Comparison of ENCODE assay signal across 23 cellular contexts in the genomic region with DNA sequence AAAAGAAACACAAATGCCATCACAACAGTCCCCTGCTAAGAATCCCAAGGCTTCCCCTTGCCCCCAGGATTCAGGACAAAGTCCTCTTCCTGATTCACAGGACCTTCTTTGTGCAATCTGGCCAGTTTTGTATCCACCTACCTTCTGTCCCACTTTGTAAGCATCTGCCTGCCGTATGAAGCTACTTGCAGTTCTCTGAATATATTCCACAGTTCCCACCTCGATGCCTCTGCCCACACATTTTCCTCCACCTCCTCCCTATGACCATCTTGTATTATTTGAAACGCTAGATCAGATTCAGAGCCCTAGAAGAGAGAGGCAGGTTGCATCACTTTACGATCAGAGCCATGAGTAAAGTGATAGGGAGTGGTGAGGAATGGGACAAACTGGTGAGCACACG.
"Had no signal": no experiment of that assay in that cellular context is flagged by ENCODE, and none has a peak within 500 bp of the region (broad histone marks: within the 10 kb centered on the region; RNA-seq: fewer than 3 reads in every experiment).

No MANE protein-coding gene starts in this region.

- H3K4me1 ChIP-seq: SJCRH30 had no signal

- H3K9me3 ChIP-seq: SJCRH30 had no signal

- ATAC-seq: HepG2, Panc1, PC-3, Right ventricle myocardium inferior, SK-N-SH treated with all-trans-retinoic acid at 6 μM for 48 hours had no signal

- DNase-seq: IMR-90, Karpas-422, KG1, MG63, NCI-H1092, NCI-H1105 treated with DMSO at 0.1 percent for 48 hours, NCI-H1417 treated with DMSO at 0.1 percent for 48 hours, NCI-H146, NCI-H1694 treated with DMSO at 0.1 percent for 48 hours, NCI-H1930, NCI-H2081, NCI-H2107, NCI-H2227 treated with DMSO at 0.1 percent for 48 hours, NCI-H524, NCI-H526 treated with DMSO at 0.1 percent for 48 hours, NCI-H748 treated with DMSO at 0.1 percent for 48 hours, PC-3, SHP77 treated with DMSO at 0.1 percent for 48 hours, SJCRH30 had no signal

- H3K27me3 ChIP-seq: MG63, SJCRH30 had no signal

- H3K27ac ChIP-seq: SJCRH30 had no signal
